Comparison of ENCODE assay signal across 16 cellular contexts in the genomic region with DNA sequence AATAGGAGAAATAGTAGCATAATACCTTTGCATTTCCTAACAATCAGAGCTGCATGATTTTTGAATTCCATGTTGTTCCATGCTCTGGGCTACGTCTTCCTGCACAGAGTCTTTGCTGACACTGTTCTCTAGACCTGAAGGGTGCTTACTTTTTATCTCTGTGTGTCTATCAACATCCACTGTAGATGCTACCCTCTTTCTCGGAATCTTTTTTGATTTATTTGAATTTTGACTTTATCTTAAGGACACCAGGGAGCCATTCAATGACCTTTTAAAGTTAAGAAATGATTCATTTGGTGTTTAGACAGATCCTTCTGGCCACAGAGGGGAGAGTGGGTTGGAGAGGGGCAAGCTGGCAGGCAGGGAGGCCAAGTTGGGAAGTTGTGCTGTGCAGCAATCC.
DNase-seq lines count a peak whose midpoint lies in the region; ATAC-seq and TF ChIP-seq lines count a peak whose summit lies in the region.
"Had no signal": no experiment of that assay in that cellular context is flagged by ENCODE, and none has a peak within 500 bp of the region (broad histone marks: within the 10 kb centered on the region; RNA-seq: fewer than 3 reads in every experiment).

No MANE protein-coding gene starts in this region.

- no peaks in the 10 kb centered on the region for H3K79me2 ChIP-seq in smooth muscle cell (ENCODE audit: low read depth)

- H3K4me2 ChIP-seq in smooth muscle cell: peak overlapping the region; percentile 45

- H3K27me3 ChIP-seq in HUES48 (ENCODE audit: control insufficient read depth, insufficient read depth, low read length) (no peaks in the 10 kb centered on the region), SJCRH30 (no peaks in the 10 kb centered on the region), iPS-20b (ENCODE audit: insufficient read depth, low read length) (no peaks in the 10 kb centered on the region), smooth muscle cell (ENCODE audit: low read depth) (no peaks in the 10 kb centered on the region)
- H3K27me3 ChIP-seq: BE2C had no signal

- TF ChIP-seq CTCF in smooth muscle cell (IDR thresholded peaks at IDR 0.05; ENCODE audit: borderline replicate concordance, insufficient read depth, poor library complexity, severe bottlenecking): no peak

- H3K36me3 ChIP-seq in HUES48 (ENCODE audit: control insufficient read depth, insufficient read depth, low read length): 0 out of 2 replicates have a peak, but pooled peaks cover 3% of the 10 kb centered on the region
- peaks cover 7% of the 10 kb centered on the region for H3K36me3 ChIP-seq in SJCRH30
- no peaks in the 10 kb centered on the region for H3K36me3 ChIP-seq in iPS-20b (ENCODE audit: insufficient read depth, low read depth, low read length)
- H3K36me3 ChIP-seq in smooth muscle cell (ENCODE audit: low read depth): no peaks in the 10 kb centered on the region
- H3K36me3 ChIP-seq: BE2C had no signal

- H3K4me1 ChIP-seq in HUES48 (ENCODE audit: control insufficient read depth, insufficient read depth, low read length) (peaks cover 22% of the 10 kb centered on the region), SJCRH30 (peaks cover 59% of the 10 kb centered on the region), iPS-20b (ENCODE audit: insufficient read depth, low read length) (peaks cover 7% of the 10 kb centered on the region; the same call in 1 of the 2 replicates), smooth muscle cell (ENCODE audit: low read depth) (no peaks in the 10 kb centered on the region)

- H3K9ac ChIP-seq in HUES48 (ENCODE audit: low read depth, low read length) (no peak overlapping the region), iPS-20b (ENCODE audit: low read depth, low read length) (peak overlapping the region; percentile 43; the same call in 1 of the 2 replicates), smooth muscle cell (ENCODE audit: low read depth) (no peak overlapping the region)

- peak overlapping the region; percentile 95 for H3K27ac ChIP-seq in HUES48 (ENCODE audit: low read depth, low read length)
- peak overlapping the region; percentile 88 for H3K27ac ChIP-seq in SJCRH30
- peak overlapping the region; percentile 1 for H3K27ac ChIP-seq in iPS-20b (ENCODE audit: low read length)
- no peak overlapping the region for H3K27ac ChIP-seq in smooth muscle cell (ENCODE audit: low read depth)

- 77% methylated on average over 2 of the region's 2 CpGs for WGBS in smooth muscle cell (ENCODE audit: low lambda C conversion rate)

- no peak overlapping the region for H2AFZ ChIP-seq in smooth muscle cell (ENCODE audit: low read depth)

- H3K9me3 ChIP-seq in HUES48 (ENCODE audit: control insufficient read depth, insufficient read depth, low read length): no peaks in the 10 kb centered on the region
- H3K9me3 ChIP-seq in SJCRH30 (replicated peaks): no peaks in the 10 kb centered on the region
- H3K9me3 ChIP-seq in iPS-20b (ENCODE audit: insufficient read depth, low read depth, low read length): no peaks in the 10 kb centered on the region
- H3K9me3 ChIP-seq in smooth muscle cell (replicated peaks; ENCODE audit: low read depth): no peaks in the 10 kb centered on the region
- H3K9me3 ChIP-seq: BE2C had no signal

- peaks cover 3% of the 10 kb centered on the region for H3F3A ChIP-seq in smooth muscle cell (ENCODE audit: low read depth)

- ATAC-seq in HG02763 (IDR thresholded peaks at IDR 0.05; ENCODE audit: unreplicated experiment): no peak
- ATAC-seq: T-helper 17 cell had no signal

- peak overlapping the region; percentile 3; the same call in 1 of the 2 replicates for H3K4me3 ChIP-seq in HUES48 (ENCODE audit: low read depth, low read length)
- no peak overlapping the region for H3K4me3 ChIP-seq in SJCRH30
- H3K4me3 ChIP-seq in iPS-20b (ENCODE audit: low read length): no peak overlapping the region; the same call in 1 of the 2 replicates
- H3K4me3 ChIP-seq in smooth muscle cell: no peak overlapping the region

- no peak for DNase-seq in SJCRH30
- no peak for DNase-seq in smooth muscle cell (lab: John Stamatoyannopoulos, UW; ENCODE audit: unreplicated experiment)
- no peak for DNase-seq in GF-D8 (lab: John Stamatoyannopoulos, UW)
- no peak for DNase-seq in kidney glomerular epithelial cell (lab: John Stamatoyannopoulos, UW)
- DNase-seq: BE2C; CD4-positive, alpha-beta memory T cell; DMS79; GOT3; NCI-H1436 treated with DMSO at 0.1 percent for 48 hours; NCI-H2081 treated with DMSO at 0.1 percent for 48 hours; NCI-H524; SIG-M5; T-helper 17 cell had no signal

- peaks cover 4% of the 10 kb centered on the region for H4K20me1 ChIP-seq in smooth muscle cell (ENCODE audit: low read depth)
